9 cellular contexts compared by ENCODE assay signal in genomic region chr1:46401964-46402626, GRCh38. TPM values are rescaled to one million over a fixed set of nuclear protein-coding genes. Genes with fewer than 3 reads are reported as not detected.
DNase-seq lines count a peak whose midpoint lies in the region; ATAC-seq and TF ChIP-seq lines count a peak whose summit lies in the region.
"Had no signal": no experiment of that assay in that cellular context is flagged by ENCODE, and none has a peak within 500 bp of the region (broad histone marks: within the 10 kb centered on the region; RNA-seq: fewer than 3 reads in every experiment).

No MANE protein-coding gene starts in this region.

- H3K4me1 ChIP-seq in BE2C, result no peaks in the 10 kb centered on the region
- H3K4me1 ChIP-seq in CD8-positive, alpha-beta T cell (ENCODE audit: insufficient read depth, low read length), result no peaks in the 10 kb centered on the region

- H3K27ac ChIP-seq in angular gyrus (ENCODE audit: low read depth, low read length), result peak overlapping the region; percentile 91
- H3K27ac ChIP-seq in CD8-positive, alpha-beta T cell (ENCODE audit: low read depth, low read length), result no peak overlapping the region

- peak; percentile 35 for ATAC-seq in stimulated activated memory B cell treated with anti-CD40 and anti-IgM and Interleukin-4, amounts not matched to agents 10 μg/mL and 1 μg/mL and 100 μg/mL, for 72 hours
- ATAC-seq in CD8-positive, alpha-beta T cell, result no peak
- no peak for ATAC-seq in GM21367 (IDR thresholded peaks at IDR 0.05; ENCODE audit: unreplicated experiment)

- H3K9me3 Mint-ChIP-seq in stimulated activated memory B cell treated with anti-CD40 and anti-IgM and Interleukin-4, amounts not matched to agents 10 μg/mL and 1 μg/mL and 100 μg/mL, for 72 hours, result no peaks in the 10 kb centered on the region
- H3K9me3 Mint-ChIP-seq in CD8-positive, alpha-beta T cell, result no peaks in the 10 kb centered on the region
- H3K9me3 Mint-ChIP-seq: activated naive CD4-positive, alpha-beta T cell treated with anti-CD3 and anti-CD28 coated beads, Interleukin-2, amount 50 U/mL, for 72 hours had no signal

- POLR2A ChIA-PET in CD8-positive, alpha-beta T cell (lab: Charles Lee), result no interaction called here

- no peaks in the 10 kb centered on the region for H3K9me3 ChIP-seq in BE2C
- H3K9me3 ChIP-seq in CD8-positive, alpha-beta T cell (ENCODE audit: low read length), result no peaks in the 10 kb centered on the region

- H3K4me1 Mint-ChIP-seq in stimulated activated memory B cell treated with anti-CD40 and anti-IgM and Interleukin-4, amounts not matched to agents 10 μg/mL and 1 μg/mL and 100 μg/mL, for 72 hours, result peaks cover 13% of the 10 kb centered on the region
- H3K4me1 Mint-ChIP-seq in CD8-positive, alpha-beta T cell (ENCODE audit: low read depth), result peaks cover 3% of the 10 kb centered on the region

- no peak overlapping the region for H3K27ac Mint-ChIP-seq in stimulated activated memory B cell treated with anti-CD40 and anti-IgM and Interleukin-4, amounts not matched to agents 10 μg/mL and 1 μg/mL and 100 μg/mL, for 72 hours
- no peak overlapping the region for H3K27ac Mint-ChIP-seq in CD8-positive, alpha-beta T cell
- H3K27ac Mint-ChIP-seq: activated naive CD4-positive, alpha-beta T cell treated with anti-CD3 and anti-CD28 coated beads, Interleukin-2, amount 50 U/mL, for 72 hours had no signal

- peaks cover 6% of the 10 kb centered on the region for H3K36me3 Mint-ChIP-seq in stimulated activated memory B cell treated with anti-CD40 and anti-IgM and Interleukin-4, amounts not matched to agents 10 μg/mL and 1 μg/mL and 100 μg/mL, for 72 hours
- peaks cover 3% of the 10 kb centered on the region for H3K36me3 Mint-ChIP-seq in CD8-positive, alpha-beta T cell
- H3K36me3 Mint-ChIP-seq: activated naive CD4-positive, alpha-beta T cell treated with anti-CD3 and anti-CD28 coated beads, Interleukin-2, amount 50 U/mL, for 72 hours had no signal

- DNase-seq in BE2C (peak; percentile 16), LoVo (ENCODE audit: low spot score) (peak; percentile 46), hippocampal formation (lab: John Stamatoyannopoulos, UW) (peak; percentile 88 to 96)
- no peak for DNase-seq in CD8-positive, alpha-beta T cell
- DNase-seq in activated naive CD4-positive, alpha-beta T cell treated with anti-CD3 and anti-CD28 coated beads, Interleukin-2, amount 50 U/mL, for 16 hours, result no peak

- no peaks in the 10 kb centered on the region for H3K36me3 ChIP-seq in BE2C
- no peaks in the 10 kb centered on the region for H3K36me3 ChIP-seq in CD8-positive, alpha-beta T cell (ENCODE audit: insufficient read depth, low read length)

- no peak overlapping the region for H3K4me3 Mint-ChIP-seq in stimulated activated memory B cell treated with anti-CD40 and anti-IgM and Interleukin-4, amounts not matched to agents 10 μg/mL and 1 μg/mL and 100 μg/mL, for 72 hours
- H3K4me3 Mint-ChIP-seq in CD8-positive, alpha-beta T cell, result no peak overlapping the region

- TF ChIP-seq CTCF in BE2C (IDR thresholded peaks at IDR 0.05; ENCODE audit: low read depth, low read length), result no peak
- TF ChIP-seq CTCF in CD8-positive, alpha-beta T cell (IDR thresholded peaks at IDR 0.05), result no peak

- H3K27me3 ChIP-seq in BE2C, result no peaks in the 10 kb centered on the region
- no peaks in the 10 kb centered on the region for H3K27me3 ChIP-seq in CD8-positive, alpha-beta T cell (ENCODE audit: insufficient read depth, low read length)

- no peak overlapping the region for H3K4me3 ChIP-seq in BE2C (ENCODE audit: low read depth, low read length)
- no peak overlapping the region for H3K4me3 ChIP-seq in CD8-positive, alpha-beta T cell (ENCODE audit: low read depth, low read length)

- H3K27me3 Mint-ChIP-seq in stimulated activated memory B cell treated with anti-CD40 and anti-IgM and Interleukin-4, amounts not matched to agents 10 μg/mL and 1 μg/mL and 100 μg/mL, for 72 hours, result peaks cover 23% of the 10 kb centered on the region
- H3K27me3 Mint-ChIP-seq in CD8-positive, alpha-beta T cell (ENCODE audit: low read depth), result peaks cover 6% of the 10 kb centered on the region

- intact Hi-C loops in CD8-positive, alpha-beta T cell (cut with DNase I, micrococcal nuclease), result no loop called here

- CTCF ChIA-PET in CD8-positive, alpha-beta T cell (lab: Charles Lee), result interaction anchor here (0.7 kb wide), 1 partner anchor 40 kb away, joined by 3 read pairs; no protein-coding TSS in a partner anchor

RNA-seq across cellular contexts. Expression of gene FAAH, which starts 8.0 kb away (rescaled TPM):
- 7.5 TPM for polyA plus RNA-seq in BE2C (2012; ENCODE audit: insufficient read depth, insufficient read length, low read depth)
- 1 to 10 TPM; 6.1 to 6.5 TPM for total RNA-seq in CD8-positive, alpha-beta T cell

Comparison
In these comparisons a context has a peak if more than half of its experiments do, and no peak if none do; other contexts are left out.
1. DNase-seq: peak in BE2C (single experiment), LoVo (single experiment) and hippocampal formation (2 of 2); none in CD8-positive, alpha-beta T cell (0 of 7) and activated naive CD4-positive, alpha-beta T cell treated with anti-CD3 and anti-CD28 coated beads, Interleukin-2, amount 50 U/mL, for 16 hours (single experiment).